ENCODE assay signal across 1 cellular context in the genomic region with DNA sequence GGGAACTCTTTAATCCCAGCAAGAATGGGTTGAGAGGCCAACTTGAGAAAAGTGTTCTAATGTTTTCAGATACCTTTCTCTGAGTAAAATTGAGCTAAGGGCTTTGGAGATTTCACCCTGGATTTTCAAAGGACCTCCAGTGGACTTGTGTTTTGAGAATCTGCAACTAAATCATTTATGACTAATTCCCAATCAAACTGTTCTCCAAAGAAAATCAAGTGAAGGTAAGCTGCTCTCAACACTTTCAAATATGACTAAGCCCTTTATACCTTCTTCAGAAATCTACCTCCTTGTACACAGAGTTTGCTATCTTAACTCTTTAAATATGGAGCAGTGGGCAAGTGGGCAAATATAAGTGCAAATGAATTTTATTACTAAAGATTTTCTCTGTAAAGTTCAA.
TF ChIP-seq lines count a peak whose summit lies in the region.

No MANE protein-coding gene starts in this region.

TF ChIP-seq in endothelial cell of umbilical vein, 7 proteins besides CTCF, POLR2A, EP300 and RAD21:
- no peak for TF ChIP-seq JUN (IDR thresholded peaks at IDR 0.05; ENCODE audit: borderline replicate concordance, insufficient read depth, insufficient read length, low read depth)
